8 cellular contexts compared by ENCODE assay signal in the genomic region with DNA sequence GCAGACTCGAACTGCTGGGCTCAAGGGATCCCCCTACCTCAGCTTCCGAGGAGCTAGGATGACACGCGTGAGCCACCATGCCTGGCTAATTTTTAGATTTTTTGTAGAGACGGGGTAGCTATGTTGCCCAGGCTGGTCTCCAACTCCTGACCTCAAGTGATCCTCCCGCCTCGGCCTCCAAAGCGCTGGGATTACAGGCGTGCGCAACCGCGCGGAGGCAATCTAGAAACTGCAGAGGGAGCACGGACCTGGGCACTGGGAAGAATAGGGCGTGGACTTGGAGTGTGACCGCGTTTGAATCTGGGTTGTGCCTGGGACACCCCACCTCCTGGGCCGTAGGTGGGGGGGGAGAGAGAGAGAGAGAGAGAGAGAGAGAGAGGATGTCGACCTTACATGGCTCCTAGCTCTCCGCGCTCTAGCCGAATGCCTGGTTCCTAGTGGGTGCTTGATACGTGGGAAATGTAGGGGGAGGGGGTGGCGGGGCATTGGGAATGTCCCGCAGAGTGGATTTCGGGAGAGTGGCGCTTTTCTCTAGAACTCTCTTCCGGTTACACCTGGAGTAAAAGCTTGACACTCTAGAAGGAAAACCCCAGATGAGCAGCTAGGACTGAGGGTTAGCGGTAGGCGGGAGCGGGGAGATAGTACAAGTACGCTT. TPM values are rescaled to one million over a fixed set of nuclear protein-coding genes. Genes with fewer than 3 reads are reported as not detected.
DNase-seq lines count a peak whose midpoint lies in the region; ATAC-seq and TF ChIP-seq lines count a peak whose summit lies in the region.

No MANE protein-coding gene starts in this region.

- TF ChIP-seq CTCF in A673 (conservative IDR thresholded peaks at IDR 0.05; ENCODE audit: low read depth, low read length) = no peak
- no peak for TF ChIP-seq CTCF in mammary epithelial cell (conservative IDR thresholded peaks at IDR 0.05 in 1 of 2, IDR thresholded peaks at IDR 0.05 in 1 of 2; ENCODE audit: extremely low read depth in 1 of 2, insufficient read depth in 1 of 2, low read depth in 1 of 2, low read length in 2 of 2)
- TF ChIP-seq CTCF in lung (IDR thresholded peaks at IDR 0.05; ENCODE audit: control extremely low read depth, extremely low read depth) = no peak

- no peaks in the 10 kb centered on the region for H3K27me3 ChIP-seq in A673 (replicated peaks; ENCODE audit: insufficient read depth, low read depth, low read length, poor library complexity)
- no peaks in the 10 kb centered on the region for H3K27me3 ChIP-seq in mammary epithelial cell (ENCODE audit: insufficient read depth, low read length)
- no peaks in the 10 kb centered on the region for H3K27me3 ChIP-seq in lung (ENCODE audit: control insufficient read depth, insufficient read depth)

- peak overlapping the region; percentile 94 for H2AFZ ChIP-seq in mammary epithelial cell (ENCODE audit: low read depth, low read length)

- H3K9ac ChIP-seq in mammary epithelial cell (ENCODE audit: insufficient read depth, low read length) = peak overlapping the region; percentile 72

- no peaks in the 10 kb centered on the region for H4K20me1 ChIP-seq in mammary epithelial cell (ENCODE audit: insufficient read depth, low read length)

- peak overlapping the region; percentile 96 for H3K4me3 ChIP-seq in A673 (ENCODE audit: low read depth, low read length, poor library complexity, severe bottlenecking)
- peak overlapping the region; percentile 68 to 84 (median 79) for H3K4me3 ChIP-seq in mammary epithelial cell (replicated peaks in 1 of 3; ENCODE audit: insufficient read depth in 1 of 3, low read depth in 2 of 3, low read length in 3 of 3)
- H3K4me3 ChIP-seq in lung = peak overlapping the region; percentile 42

- in situ Hi-C loops in mammary epithelial cell (cut with MboI; ENCODE audit: low sequenced_read_pairs in 2 of 2) = no loop called here

- CTCF ChIA-PET in A673 (lab: Charles Lee) (no interaction called here), mammary epithelial cell (lab: Charles Lee; ENCODE audit: low non-redundant PET) (no interaction called here)

- H3K4me2 ChIP-seq in mammary epithelial cell (ENCODE audit: insufficient read depth, low read depth, low read length) = peak overlapping the region; percentile 84

- dilution Hi-C loops in mammary epithelial cell (cut with HindIII; ENCODE audit: low sequenced_read_pairs) = loop anchor here (5.0 kb wide), 2 partner anchors 35 to 105 kb away; no protein-coding TSS in a partner anchor

- H3K36me3 ChIP-seq in A673 (ENCODE audit: insufficient read depth, low read length, poor library complexity, severe bottlenecking) (no peaks in the 10 kb centered on the region), mammary epithelial cell (ENCODE audit: insufficient read depth, low read length) (no peaks in the 10 kb centered on the region), lung (ENCODE audit: control insufficient read depth in 2 of 2, insufficient read depth in 2 of 2, low read length in 2 of 2) (peaks cover 0 to 2% of the 10 kb centered on the region in 2 donors)

- peak; percentile 13 for ATAC-seq in GM19035 (IDR thresholded peaks at IDR 0.05; ENCODE audit: unreplicated experiment)
- ATAC-seq in HG03520 (IDR thresholded peaks at IDR 0.05; ENCODE audit: unreplicated experiment) = peak; percentile 1
- peak; percentile 0 for ATAC-seq in lung (ENCODE audit: insufficient read depth, low FRiP score)

- intact Hi-C loops in A673 (cut with micrococcal nuclease; ENCODE audit: unreplicated experiment) (no loop called here), mammary epithelial cell (cut with micrococcal nuclease) (loop anchor here (5.0 kb wide), 1 partner anchor 60 kb away; no protein-coding TSS in a partner anchor)

- WGBS in mammary epithelial cell (ENCODE audit: low coverage, missing lambda C conversion rate) = 47% methylated on average over 26 of the region's 32 CpGs
- WGBS in lung, 2 donors = 34 to 39% methylated on average over 30 to 32 of the region's 32 CpGs

- no TSS peak for BruUV-seq in A673 (replicated peaks; lab: Mats Ljungman, UMichigan)
- no TSS peak for BruUV-seq in mammary epithelial cell (replicated peaks; lab: Mats Ljungman, UMichigan)

- H3K9me3 ChIP-seq in A673 (ENCODE audit: low read depth, low read length, poor library complexity, severe bottlenecking) (no peaks in the 10 kb centered on the region), mammary epithelial cell (replicated peaks; ENCODE audit: insufficient read depth, low read length) (no peaks in the 10 kb centered on the region), lung (ENCODE audit: control insufficient read depth in 2 of 2, insufficient read depth in 1 of 2, low read length in 1 of 2) (no peaks in the 10 kb centered on the region)

- POLR2A ChIA-PET in A673 (lab: Charles Lee; ENCODE audit: low non-redundant PET) = no interaction called here

- H3K4me1 ChIP-seq in A673 (ENCODE audit: insufficient read depth, low read length, poor library complexity, severe bottlenecking) = peaks cover 26% of the 10 kb centered on the region
- H3K4me1 ChIP-seq in mammary epithelial cell (ENCODE audit: insufficient read depth, low read length) = peaks cover 15% of the 10 kb centered on the region
- H3K4me1 ChIP-seq in lung (ENCODE audit: control insufficient read depth in 2 of 2, insufficient read depth in 2 of 2, low read length in 2 of 2) = peaks cover 11 to 12% of the 10 kb centered on the region in 2 donors

- H3K27ac ChIP-seq in A673 (ENCODE audit: low read depth, low read length, poor library complexity, severe bottlenecking) (peak overlapping the region; percentile 86), mammary epithelial cell (ENCODE audit: insufficient read depth, low read depth, low read length) (peak overlapping the region; percentile 35), lung (ENCODE audit: low read depth in 1 of 2, low read length in 1 of 2) (peak overlapping the region; percentile 99)

- DNase-seq in A673 (ENCODE audit: low spot score) (no peak), mammary epithelial cell (peak; percentile 67), lung (ENCODE audit: low spot score) (peak; percentile 52), ureter (ENCODE audit: low spot score) (peak; percentile 61), GM03348 (ENCODE audit: low spot score) (no peak), DMS114 treated with DMSO at 0.1 percent for 48 hours (lab: John Stamatoyannopoulos, UW; ENCODE audit: unreplicated experiment) (no peak)

- H3K79me2 ChIP-seq in mammary epithelial cell (ENCODE audit: insufficient read depth, low read length) = no peaks in the 10 kb centered on the region

RNA-seq across cellular contexts. Expression of a gene that starts 1.2 kb away (rescaled TPM):
- total RNA-seq in A673 (2021) (4.5 TPM in 2 replicates), mammary epithelial cell (1 to 10 TPM; 1.2 to 3.8 TPM), lung (10 to 100 TPM; 49.3 to 51.7 TPM), ureter (42.8 TPM)
- polyA plus RNA-seq in mammary epithelial cell (0.90 TPM), lung (10 to 100 TPM; 37.0 to 77.9 TPM)
- polyA minus RNA-seq in mammary epithelial cell = not detected

Comparison
In these comparisons a context has a peak if more than half of its experiments do, and no peak if none do; other contexts are left out.
1. DNase-seq: peak in mammary epithelial cell (single experiment), lung (single experiment) and ureter (single experiment); none in A673 (single experiment), GM03348 (single experiment) and DMS114 treated with DMSO at 0.1 percent for 48 hours (single experiment).
2. H3K27ac ChIP-seq: peak in every context shown above with its lines; median percentile 99 in lung; 86 in A673; 35 in mammary epithelial cell.
3. H3K4me3 ChIP-seq: peak in every context shown above with its lines; median percentile 96 in A673; 79 in mammary epithelial cell; 42 in lung.
4. Peak in every context shown above with its lines, with median percentiles within 50 percentile points of each other: ATAC-seq.